In genomic region chr3:48472923-48473616, GRCh38 we compare ENCODE assay signal across 8 cellular contexts.
DNase-seq lines count a peak whose midpoint lies in the region; ATAC-seq and TF ChIP-seq lines count a peak whose summit lies in the region.

No MANE protein-coding gene starts in this region.

- peak; percentile 71 for DNase-seq in NCI-H2171 (lab: John Stamatoyannopoulos, UW)
- peak; percentile 94 to 95 for DNase-seq in cardiac fibroblast (ENCODE audit: low read depth in 2 of 2)
- DNase-seq in inferior parietal cortex (ENCODE audit: extremely low spot score), result peak; percentile 86
- peak; percentile 74 for DNase-seq in smooth muscle cell of the brain vasculature (ENCODE audit: low read depth, low spot score)

- TF ChIP-seq CTCF in WI38 (IDR thresholded peaks at IDR 0.05; ENCODE audit: low read depth, low read length) (0 out of 2 replicates have a peak, but pooled peaks have one; percentile 25), cardiac fibroblast (IDR thresholded peaks at IDR 0.05; ENCODE audit: low read depth, low read length) (peak; percentile 35)

- no peaks in the 10 kb centered on the region for H3K27me3 ChIP-seq in ACC112 (ENCODE audit: insufficient read depth, low read length)

- H3K36me3 ChIP-seq in ACC112 (ENCODE audit: insufficient read depth, low read length), result no peaks in the 10 kb centered on the region

- peaks cover 37% of the 10 kb centered on the region for H3K4me1 ChIP-seq in ACC112 (ENCODE audit: control insufficient read depth, insufficient read depth, low read length, unreplicated experiment)

- H2AFZ ChIP-seq in ACC112 (ENCODE audit: low read length, unreplicated experiment), result peak overlapping the region; percentile 10

- H3K4me3 ChIP-seq in ACC112 (ENCODE audit: low read depth, low read length) (peak overlapping the region; percentile 91), WI38 (ENCODE audit: low read depth, low read length) (peak overlapping the region; percentile 71), cardiac fibroblast (replicated peaks in 1 of 2; ENCODE audit: low read depth in 2 of 2, low read length in 2 of 2) (peak overlapping the region; percentile 70 to 87)

- H3K27ac ChIP-seq in ACC112 (ENCODE audit: low read depth, low read length), result peak overlapping the region; percentile 99

- peak; percentile 76 for ATAC-seq in GM18520 (IDR thresholded peaks at IDR 0.05; ENCODE audit: unreplicated experiment)
- ATAC-seq in HG03060 (IDR thresholded peaks at IDR 0.05; ENCODE audit: low read depth, unreplicated experiment), result peak; percentile 67

- H3K79me2 ChIP-seq in ACC112 (ENCODE audit: control insufficient read depth, insufficient read depth, low read length, unreplicated experiment), result peaks cover 48% of the 10 kb centered on the region

Comparison
In these comparisons a context has a peak if more than half of its experiments do, and no peak if none do; other contexts are left out.
1. Peak in every context shown above with its lines: DNase-seq, ATAC-seq, H3K4me3 ChIP-seq and H3K27ac ChIP-seq.